10 cellular contexts compared by ENCODE assay signal in genomic region chr13:46119883-46120614, GRCh38. TPM values are rescaled to one million over a fixed set of nuclear protein-coding genes. Genes with fewer than 3 reads are reported as not detected.
DNase-seq lines count a peak whose midpoint lies in the region; ATAC-seq and TF ChIP-seq lines count a peak whose summit lies in the region.
"Had no signal": no experiment of that assay in that cellular context is flagged by ENCODE, and none has a peak within 500 bp of the region (broad histone marks: within the 10 kb centered on the region; RNA-seq: fewer than 3 reads in every experiment).

No MANE protein-coding gene starts in this region.

- peak overlapping the region; percentile 88 for H3K27ac Mint-ChIP-seq in endothelial cell (ENCODE audit: unreplicated experiment)
- no peak overlapping the region for H3K27ac Mint-ChIP-seq in CD8-positive, alpha-beta memory T cell

- H3K4me1 ChIP-seq in CD8-positive, alpha-beta memory T cell (ENCODE audit: insufficient read depth, low read length) = peaks cover 25% of the 10 kb centered on the region

- peaks cover 18% of the 10 kb centered on the region for H3K4me1 Mint-ChIP-seq in endothelial cell (ENCODE audit: unreplicated experiment)
- peaks cover 23 to 33% (median 26%) of the 10 kb centered on the region in 3 donors for H3K4me1 Mint-ChIP-seq in CD8-positive, alpha-beta memory T cell

- no peaks in the 10 kb centered on the region for H3K9me3 Mint-ChIP-seq in endothelial cell (ENCODE audit: unreplicated experiment)
- no peaks in the 10 kb centered on the region for H3K9me3 Mint-ChIP-seq in CD8-positive, alpha-beta memory T cell

- H3K9me3 ChIP-seq in CD8-positive, alpha-beta memory T cell (ENCODE audit: low read length) = no peaks in the 10 kb centered on the region
- H3K9me3 ChIP-seq: mucosa of descending colon had no signal

- no peaks in the 10 kb centered on the region for H3K36me3 Mint-ChIP-seq in endothelial cell (ENCODE audit: low read depth, unreplicated experiment)
- H3K36me3 Mint-ChIP-seq in CD8-positive, alpha-beta memory T cell = peaks cover 0 to 2% (median 0%) of the 10 kb centered on the region in 3 donors

- no peaks in the 10 kb centered on the region for H3K27me3 ChIP-seq in CD8-positive, alpha-beta memory T cell (ENCODE audit: insufficient read depth, low read length, poor library complexity, severe bottlenecking)

- no peak for TF ChIP-seq CTCF in endothelial cell (IDR thresholded peaks at IDR 0.05; ENCODE audit: unreplicated experiment)

- POLR2A ChIA-PET in CD8-positive, alpha-beta memory T cell (lab: Charles Lee) = no interaction called here

- CTCF ChIA-PET in CD8-positive, alpha-beta memory T cell (lab: Charles Lee) = no interaction called here

- H3K27me3 Mint-ChIP-seq in endothelial cell (ENCODE audit: unreplicated experiment) = peaks cover 2% of the 10 kb centered on the region
- H3K27me3 Mint-ChIP-seq in CD8-positive, alpha-beta memory T cell = no peaks in the 10 kb centered on the region

- no peak overlapping the region for H3K27ac ChIP-seq in CD8-positive, alpha-beta memory T cell (ENCODE audit: low read depth, low read length)

- DNase-seq in DMS 273 (lab: John Stamatoyannopoulos, UW; ENCODE audit: unreplicated experiment) = peak; percentile 44
- no peak for DNase-seq in DMS 273 treated with DMSO at 0.1 percent for 48 hours (lab: John Stamatoyannopoulos, UW)
- DNase-seq in NCI-H345 treated with DMSO at 0.1 percent for 48 hours (lab: John Stamatoyannopoulos, UW; ENCODE audit: unreplicated experiment) = peak; percentile 18
- no peak for DNase-seq in endothelial cell (ENCODE audit: low spot score)
- peak; percentile 54 for DNase-seq in pulmonary artery endothelial cell (ENCODE audit: low read depth, low spot score)
- no peak for DNase-seq in CD8-positive, alpha-beta memory T cell
- DNase-seq: cortex of kidney, mucosa of descending colon had no signal

- H3K4me3 ChIP-seq in CD8-positive, alpha-beta memory T cell (ENCODE audit: low read length) = no peak overlapping the region
- H3K4me3 ChIP-seq: mucosa of descending colon had no signal

- H3K36me3 ChIP-seq in CD8-positive, alpha-beta memory T cell (ENCODE audit: insufficient read depth, low read length) = no peaks in the 10 kb centered on the region

- no peak for ATAC-seq in HG03097 (IDR thresholded peaks at IDR 0.05; ENCODE audit: low FRiP score, unreplicated experiment)
- no peak for ATAC-seq in GM21390 (IDR thresholded peaks at IDR 0.05; ENCODE audit: unreplicated experiment)
- ATAC-seq: mucosa of descending colon had no signal

- H3K4me3 Mint-ChIP-seq in endothelial cell (ENCODE audit: unreplicated experiment) = no peak overlapping the region
- no peak overlapping the region for H3K4me3 Mint-ChIP-seq in CD8-positive, alpha-beta memory T cell

RNA-seq across cellular contexts. Expression of gene CPB2, which starts 15.2 kb away (rescaled TPM):
- total RNA-seq in endothelial cell (ENCODE audit: unreplicated experiment) (not detected), pulmonary artery endothelial cell (not detected in 2 replicates)
- total RNA-seq in CD8-positive, alpha-beta memory T cell = not detected
- not detected for polyA plus RNA-seq in CD8-positive, alpha-beta memory T cell
- total RNA-seq: mucosa of descending colon had no signal

Comparison
In these comparisons a context has a peak if more than half of its experiments do, and no peak if none do; other contexts are left out.
1. DNase-seq: peak in DMS 273 (single experiment), NCI-H345 treated with DMSO at 0.1 percent for 48 hours (single experiment) and pulmonary artery endothelial cell (single experiment); none in DMS 273 treated with DMSO at 0.1 percent for 48 hours (single experiment), endothelial cell (single experiment) and CD8-positive, alpha-beta memory T cell (0 of 5).